In genomic region chr6:55617272-55617671, GRCh38 we compare ENCODE assay signal across 1 cellular context.
TF ChIP-seq lines count a peak whose summit lies in the region.

No MANE protein-coding gene starts in this region.

TF ChIP-seq in HEK293, 187 proteins besides CTCF, POLR2A, EP300 and RAD21 (continued from another document):
- TF ChIP-seq ZNF280D (tag by site-specific recombination; IDR thresholded peaks at IDR 0.05) (no peak), ZNF660 (tag by site-specific recombination; IDR thresholded peaks at IDR 0.05) (peak; percentile 46; the same call in 1 of the 2 replicates)
